ENCODE assay signal across 2 cellular contexts in genomic region chr13:111327701-111328100, GRCh38.
TF ChIP-seq lines count a peak whose summit lies in the region.

No MANE protein-coding gene starts in this region.

TF ChIP-seq in SK-N-SH, 30 proteins besides CTCF, POLR2A, EP300 and RAD21 (continued from another document):
- TF ChIP-seq NFIC (IDR thresholded peaks at IDR 0.05; ENCODE audit: borderline replicate concordance), result no peak
- no peak for TF ChIP-seq RCOR1 (IDR thresholded peaks at IDR 0.05; ENCODE audit: low read length)
- TF ChIP-seq ELF1 (IDR thresholded peaks at IDR 0.05), result no peak
- no peak for TF ChIP-seq YY1 (IDR thresholded peaks at IDR 0.05; ENCODE audit: low read depth)
- no peak for TF ChIP-seq GATA2 (CRISPR knock-in tag; IDR thresholded peaks at IDR 0.05)
- TF ChIP-seq, protein P1, sequence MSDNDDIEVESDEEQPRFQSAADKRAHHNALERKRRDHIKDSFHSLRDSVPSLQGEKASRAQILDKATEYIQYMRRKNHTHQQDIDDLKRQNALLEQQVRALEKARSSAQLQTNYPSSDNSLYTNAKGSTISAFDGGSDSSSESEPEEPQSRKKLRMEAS (IDR thresholded peaks at IDR 0.05; ENCODE audit: low read depth), result no peak

TF ChIP-seq in SK-N-SH treated with all-trans-retinoic acid at 6 μM for 48 hours, 23 proteins besides CTCF, POLR2A, EP300 and RAD21 (continued from another document):
- TF ChIP-seq TCF4 (CRISPR knock-in tag; IDR thresholded peaks at IDR 0.05; ENCODE audit: borderline replicate concordance), result no peak
- TF ChIP-seq GLIS3 (CRISPR knock-in tag; IDR thresholded peaks at IDR 0.05), result no peak
- TF ChIP-seq, protein P2, sequence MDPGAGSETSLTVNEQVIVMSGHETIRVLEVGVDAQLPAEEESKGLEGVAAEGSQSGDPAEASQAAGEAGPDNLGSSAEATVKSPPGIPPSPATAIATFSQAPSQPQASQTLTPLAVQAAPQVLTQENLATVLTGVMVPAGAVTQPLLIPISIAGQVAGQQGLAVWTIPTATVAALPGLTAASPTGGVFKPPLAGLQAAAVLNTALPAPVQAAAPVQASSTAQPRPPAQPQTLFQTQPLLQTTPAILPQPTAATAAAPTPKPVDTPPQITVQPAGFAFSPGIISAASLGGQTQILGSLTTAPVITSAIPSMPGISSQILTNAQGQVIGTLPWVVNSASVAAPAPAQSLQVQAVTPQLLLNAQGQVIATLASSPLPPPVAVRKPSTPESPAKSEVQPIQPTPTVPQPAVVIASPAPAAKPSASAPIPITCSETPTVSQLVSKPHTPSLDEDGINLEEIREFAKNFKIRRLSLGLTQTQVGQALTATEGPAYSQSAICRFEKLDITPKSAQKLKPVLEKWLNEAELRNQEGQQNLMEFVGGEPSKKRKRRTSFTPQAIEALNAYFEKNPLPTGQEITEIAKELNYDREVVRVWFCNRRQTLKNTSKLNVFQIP (CRISPR knock-in tag; IDR thresholded peaks at IDR 0.05; ENCODE audit: borderline replicate concordance, low read depth), result no peak
- TF ChIP-seq, protein P3, sequence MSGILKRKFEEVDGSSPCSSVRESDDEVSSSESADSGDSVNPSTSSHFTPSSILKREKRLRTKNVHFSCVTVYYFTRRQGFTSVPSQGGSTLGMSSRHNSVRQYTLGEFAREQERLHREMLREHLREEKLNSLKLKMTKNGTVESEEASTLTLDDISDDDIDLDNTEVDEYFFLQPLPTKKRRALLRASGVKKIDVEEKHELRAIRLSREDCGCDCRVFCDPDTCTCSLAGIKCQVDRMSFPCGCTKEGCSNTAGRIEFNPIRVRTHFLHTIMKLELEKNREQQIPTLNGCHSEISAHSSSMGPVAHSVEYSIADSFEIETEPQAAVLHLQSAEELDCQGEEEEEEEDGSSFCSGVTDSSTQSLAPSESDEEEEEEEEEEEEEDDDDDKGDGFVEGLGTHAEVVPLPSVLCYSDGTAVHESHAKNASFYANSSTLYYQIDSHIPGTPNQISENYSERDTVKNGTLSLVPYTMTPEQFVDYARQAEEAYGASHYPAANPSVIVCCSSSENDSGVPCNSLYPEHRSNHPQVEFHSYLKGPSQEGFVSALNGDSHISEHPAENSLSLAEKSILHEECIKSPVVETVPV (CRISPR knock-in tag; IDR thresholded peaks at IDR 0.05), result no peak
- no peak for TF ChIP-seq SNAI2 (CRISPR knock-in tag; IDR thresholded peaks at IDR 0.05)
- no peak for TF ChIP-seq ARNTL (CRISPR knock-in tag; IDR thresholded peaks at IDR 0.05; ENCODE audit: borderline replicate concordance, low read depth)
- no peak for TF ChIP-seq ZNF70 (CRISPR knock-in tag; IDR thresholded peaks at IDR 0.05)
- no peak for TF ChIP-seq BACH2 (CRISPR knock-in tag; IDR thresholded peaks at IDR 0.05; ENCODE audit: borderline replicate concordance)
- no peak for TF ChIP-seq ESRRG (CRISPR knock-in tag; IDR thresholded peaks at IDR 0.05)
- TF ChIP-seq CSDC2 (CRISPR knock-in tag; IDR thresholded peaks at IDR 0.05), result no peak
- no peak for TF ChIP-seq RARB (CRISPR knock-in tag; IDR thresholded peaks at IDR 0.05)
- TF ChIP-seq ZC3H10 (CRISPR knock-in tag; IDR thresholded peaks at IDR 0.05), result no peak
- TF ChIP-seq ZFP30 (CRISPR knock-in tag; IDR thresholded peaks at IDR 0.05), result no peak
- TF ChIP-seq, protein P4, sequence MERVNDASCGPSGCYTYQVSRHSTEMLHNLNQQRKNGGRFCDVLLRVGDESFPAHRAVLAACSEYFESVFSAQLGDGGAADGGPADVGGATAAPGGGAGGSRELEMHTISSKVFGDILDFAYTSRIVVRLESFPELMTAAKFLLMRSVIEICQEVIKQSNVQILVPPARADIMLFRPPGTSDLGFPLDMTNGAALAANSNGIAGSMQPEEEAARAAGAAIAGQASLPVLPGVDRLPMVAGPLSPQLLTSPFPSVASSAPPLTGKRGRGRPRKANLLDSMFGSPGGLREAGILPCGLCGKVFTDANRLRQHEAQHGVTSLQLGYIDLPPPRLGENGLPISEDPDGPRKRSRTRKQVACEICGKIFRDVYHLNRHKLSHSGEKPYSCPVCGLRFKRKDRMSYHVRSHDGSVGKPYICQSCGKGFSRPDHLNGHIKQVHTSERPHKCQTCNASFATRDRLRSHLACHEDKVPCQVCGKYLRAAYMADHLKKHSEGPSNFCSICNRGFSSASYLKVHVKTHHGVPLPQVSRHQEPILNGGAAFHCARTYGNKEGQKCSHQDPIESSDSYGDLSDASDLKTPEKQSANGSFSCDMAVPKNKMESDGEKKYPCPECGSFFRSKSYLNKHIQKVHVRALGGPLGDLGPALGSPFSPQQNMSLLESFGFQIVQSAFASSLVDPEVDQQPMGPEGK (CRISPR knock-in tag; IDR thresholded peaks at IDR 0.05; ENCODE audit: borderline replicate concordance), result no peak
- no peak for TF ChIP-seq ISL1 (CRISPR knock-in tag; IDR thresholded peaks at IDR 0.05)
